ENCODE assay signal across 18 cellular contexts in the genomic region with DNA sequence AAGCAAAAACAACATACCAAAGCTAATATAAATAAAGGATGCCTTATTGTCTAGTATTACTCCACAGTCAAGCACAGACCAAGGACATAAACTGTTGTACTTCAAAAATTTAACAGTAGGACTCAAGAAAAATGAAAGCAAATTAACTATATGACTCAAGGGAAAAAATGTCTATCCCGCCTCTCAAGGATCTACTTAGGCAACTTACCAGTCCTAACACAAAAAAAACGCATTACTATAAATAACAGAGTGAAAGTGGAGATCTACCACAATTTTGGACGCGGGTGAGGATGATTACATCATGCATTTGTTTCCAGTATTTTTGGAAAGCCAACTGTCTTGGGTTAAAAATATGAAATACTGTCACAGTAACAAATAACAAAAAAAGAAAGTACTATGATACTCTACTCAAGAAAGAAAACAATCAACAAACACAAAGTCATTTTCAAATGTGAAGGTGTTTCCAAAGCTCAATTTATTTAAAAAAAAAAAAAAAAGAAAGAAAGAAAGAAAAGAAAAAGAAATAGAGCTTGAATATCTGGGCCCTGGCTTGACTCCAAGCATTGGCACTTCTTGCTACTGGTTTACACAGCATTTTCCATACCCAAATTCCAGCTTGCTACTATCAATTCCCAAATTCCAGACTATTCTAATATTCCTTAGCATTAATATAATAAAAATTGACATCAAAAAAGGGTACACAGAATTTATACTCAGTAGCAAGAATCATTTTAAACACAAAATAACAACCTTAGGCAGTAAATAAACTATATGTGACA.
A peak's percentile ranks its signal among the peaks of the same experiment; 100 is the strongest.
DNase-seq lines count a peak whose midpoint lies in the region; ATAC-seq and TF ChIP-seq lines count a peak whose summit lies in the region.
"Had no signal": no experiment of that assay in that cellular context is flagged by ENCODE, and none has a peak within 500 bp of the region (broad histone marks: within the 10 kb centered on the region; RNA-seq: fewer than 3 reads in every experiment).

No MANE protein-coding gene starts in this region.

- DNase-seq in EL (peak; percentile 20), NOMO-1 (lab: John Stamatoyannopoulos, UW; ENCODE audit: unreplicated experiment in 2 of 2) (peak; percentile 8 to 22), chondrocyte (ENCODE audit: low spot score) (no peak), non-pigmented ciliary epithelial cell (ENCODE audit: low read depth) (peak; percentile 46), H4 (ENCODE audit: low spot score) (no peak), sciatic nerve (ENCODE audit: low spot score) (no peak), occipital lobe (lab: John Stamatoyannopoulos, UW) (no peak)
- no peak for DNase-seq in activated CD4-positive, alpha-beta T cell treated with anti-CD3 and anti-CD28 coated beads, Interleukin-2, amount 50 U/mL, for 1 hour
- DNase-seq: activated effector memory CD4-positive, alpha-beta T cell treated with Interleukin-2 at 50 U/mL for 16 hours; CD4-positive, alpha-beta T cell; DND-41; glutamatergic neuron; midbrain; NCI-H2081 treated with DMSO at 0.1 percent for 48 hours; pancreas; SW 1271; transverse colon; WERI-Rb-1 had no signal

- H3K9me3 Mint-ChIP-seq in chondrocyte (ENCODE audit: low read depth), result peaks cover 14% of the 10 kb centered on the region

- no peak for ATAC-seq in sciatic nerve
- ATAC-seq: pancreas had no signal

- peaks cover 29% of the 10 kb centered on the region for H3K36me3 Mint-ChIP-seq in chondrocyte (ENCODE audit: low read depth)

- no peaks in the 10 kb centered on the region for H3K27me3 Mint-ChIP-seq in chondrocyte (ENCODE audit: low read depth)
- H3K27me3 Mint-ChIP-seq: CD4-positive, alpha-beta T cell had no signal

- H3K4me3 Mint-ChIP-seq in chondrocyte (ENCODE audit: unreplicated experiment), result peak overlapping the region; percentile 52
- H3K4me3 Mint-ChIP-seq: CD4-positive, alpha-beta T cell had no signal

- peak overlapping the region; percentile 86 for H3K27ac Mint-ChIP-seq in chondrocyte (ENCODE audit: unreplicated experiment)
- H3K27ac Mint-ChIP-seq: CD4-positive, alpha-beta T cell had no signal

- TF ChIP-seq CTCF in chondrocyte (IDR thresholded peaks at IDR 0.05), result peak; percentile 36

- intact Hi-C loops in sciatic nerve (cut with DNase I), result no loop called here

- peaks cover 29% of the 10 kb centered on the region for H3K4me1 Mint-ChIP-seq in chondrocyte (ENCODE audit: low read depth)

Comparison
In these comparisons a context has a peak if more than half of its experiments do, and no peak if none do; other contexts are left out.
1. DNase-seq: peak in EL (single experiment), NOMO-1 (2 of 2) and non-pigmented ciliary epithelial cell (single experiment); none in chondrocyte (single experiment), H4 (single experiment), sciatic nerve (single experiment), occipital lobe (single experiment) and activated CD4-positive, alpha-beta T cell treated with anti-CD3 and anti-CD28 coated beads, Interleukin-2, amount 50 U/mL, for 1 hour (single experiment).